In genomic region chr11:78188809-78189724, GRCh38 we compare ENCODE assay signal across 1 cellular context.
TF ChIP-seq lines count a peak whose summit lies in the region.

A gene with protein sequence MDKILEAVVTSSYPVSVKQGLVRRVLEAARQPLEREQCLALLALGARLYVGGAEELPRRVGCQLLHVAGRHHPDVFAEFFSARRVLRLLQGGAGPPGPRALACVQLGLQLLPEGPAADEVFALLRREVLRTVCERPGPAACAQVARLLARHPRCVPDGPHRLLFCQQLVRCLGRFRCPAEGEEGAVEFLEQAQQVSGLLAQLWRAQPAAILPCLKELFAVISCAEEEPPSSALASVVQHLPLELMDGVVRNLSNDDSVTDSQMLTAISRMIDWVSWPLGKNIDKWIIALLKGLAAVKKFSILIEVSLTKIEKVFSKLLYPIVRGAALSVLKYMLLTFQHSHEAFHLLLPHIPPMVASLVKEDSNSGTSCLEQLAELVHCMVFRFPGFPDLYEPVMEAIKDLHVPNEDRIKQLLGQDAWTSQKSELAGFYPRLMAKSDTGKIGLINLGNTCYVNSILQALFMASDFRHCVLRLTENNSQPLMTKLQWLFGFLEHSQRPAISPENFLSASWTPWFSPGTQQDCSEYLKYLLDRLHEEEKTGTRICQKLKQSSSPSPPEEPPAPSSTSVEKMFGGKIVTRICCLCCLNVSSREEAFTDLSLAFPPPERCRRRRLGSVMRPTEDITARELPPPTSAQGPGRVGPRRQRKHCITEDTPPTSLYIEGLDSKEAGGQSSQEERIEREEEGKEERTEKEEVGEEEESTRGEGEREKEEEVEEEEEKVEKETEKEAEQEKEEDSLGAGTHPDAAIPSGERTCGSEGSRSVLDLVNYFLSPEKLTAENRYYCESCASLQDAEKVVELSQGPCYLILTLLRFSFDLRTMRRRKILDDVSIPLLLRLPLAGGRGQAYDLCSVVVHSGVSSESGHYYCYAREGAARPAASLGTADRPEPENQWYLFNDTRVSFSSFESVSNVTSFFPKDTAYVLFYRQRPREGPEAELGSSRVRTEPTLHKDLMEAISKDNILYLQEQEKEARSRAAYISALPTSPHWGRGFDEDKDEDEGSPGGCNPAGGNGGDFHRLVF (plus strand): TSS chr11:78188919. CDS start chr11:78196246, 7,327 bp downstream.

TF ChIP-seq in K562, 482 proteins besides CTCF, POLR2A, EP300 and RAD21 (continued from another document and continues in another):
- TF ChIP-seq TCFL5 (CRISPR knock-in tag; conservative IDR thresholded peaks at IDR 0.05) (no peak), ELF1 (tag; IDR thresholded peaks at IDR 0.05) (no peak), HBP1 (CRISPR knock-in tag; IDR thresholded peaks at IDR 0.05) (no peak), BRD9 (IDR thresholded peaks at IDR 0.05; ENCODE audit: low read depth, partially characterized antibody) (peak; percentile 75), CEBPZ (IDR thresholded peaks at IDR 0.05; ENCODE audit: borderline replicate concordance, low read depth, low read length) (no peak), POLR2B (IDR thresholded peaks at IDR 0.05; ENCODE audit: low read depth, partially characterized antibody) (no peak), RBM17 (IDR thresholded peaks at IDR 0.05; ENCODE audit: borderline replicate concordance, low read depth, low read length) (no peak), HMG20A (CRISPR knock-in tag; conservative IDR thresholded peaks at IDR 0.05) (no peak), SMARCA5 (IDR thresholded peaks at IDR 0.05) (no peak), OTX1 (CRISPR knock-in tag; IDR thresholded peaks at IDR 0.05) (no peak), NCOR1 (IDR thresholded peaks at IDR 0.05) (no peak), CBX8 (IDR thresholded peaks at IDR 0.05; ENCODE audit: borderline replicate concordance, extremely low read depth, low read depth, low read length, poor library complexity, severe bottlenecking) (no peak), BCOR (IDR thresholded peaks at IDR 0.05) (peak; percentile 62; the same call in 1 of the 2 replicates), KLF10 (CRISPR knock-in tag; IDR thresholded peaks at IDR 0.05) (no peak), CEBPB (tag; IDR thresholded peaks at IDR 0.05) (no peak), CREBBP (IDR thresholded peaks at IDR 0.05; ENCODE audit: low read depth, low read length) (no peak), HDAC3 (IDR thresholded peaks at IDR 0.05; ENCODE audit: borderline replicate concordance, partially characterized antibody) (no peak), E2F6 (IDR thresholded peaks at IDR 0.05; ENCODE audit: borderline replicate concordance in 1 of 2, extremely low read depth in 1 of 2, insufficient read depth in 1 of 2, insufficient read length in 1 of 2, low read depth in 1 of 2, low read length in 1 of 2, poor library complexity in 1 of 2, severe bottlenecking in 1 of 2) (no peak), ZNF124 (CRISPR knock-in tag; IDR thresholded peaks at IDR 0.05) (no peak), FOXO4 (CRISPR knock-in tag; IDR thresholded peaks at IDR 0.05) (no peak), CBX1 (IDR thresholded peaks at IDR 0.05; ENCODE audit: low read depth) (no peak), ZNF143 (CRISPR knock-in tag; IDR thresholded peaks at IDR 0.05) (peak; percentile 69; the same call in 1 of the 2 replicates), UBTF (IDR thresholded peaks at IDR 0.05; ENCODE audit: borderline replicate concordance in 1 of 2, low read depth in 2 of 2, low read length in 2 of 2) (no peak), CREB1 (IDR thresholded peaks at IDR 0.05) (no peak), CREB1 (CRISPR knock-in tag; IDR thresholded peaks at IDR 0.05) (no peak; the same call in 1 of the 2 replicates), ZNF175 (CRISPR knock-in tag; IDR thresholded peaks at IDR 0.05; ENCODE audit: low read depth) (no peak), XRCC4 (IDR thresholded peaks at IDR 0.05; ENCODE audit: extremely low read depth, insufficient read depth, insufficient read length) (no peak), DNMT1 (IDR thresholded peaks at IDR 0.05) (no peak), PHB (CRISPR knock-in tag; IDR thresholded peaks at IDR 0.05) (no peak), THRAP3 (IDR thresholded peaks at IDR 0.05; ENCODE audit: borderline replicate concordance) (no peak), LCOR (CRISPR knock-in tag; IDR thresholded peaks at IDR 0.05) (no peak), ZBED1 (IDR thresholded peaks at IDR 0.05) (no peak), TCF3 (CRISPR knock-in tag; IDR thresholded peaks at IDR 0.05) (no peak), POLR3G (IDR thresholded peaks at IDR 0.05; ENCODE audit: extremely low read depth, insufficient read length, insufficient replicate concordance) (no peak), ZNF146 (CRISPR knock-in tag; IDR thresholded peaks at IDR 0.05; ENCODE audit: unreplicated experiment) (no peak), CREB3 (tag; conservative IDR thresholded peaks at IDR 0.05; ENCODE audit: low read depth) (no peak), RBM25 (IDR thresholded peaks at IDR 0.05; ENCODE audit: low read depth, low read length, severe bottlenecking) (no peak), SP1 (CRISPR knock-in tag; IDR thresholded peaks at IDR 0.05) (0 out of 2 replicates have a peak, but pooled peaks have one; percentile 62), ZKSCAN8 (CRISPR knock-in tag; IDR thresholded peaks at IDR 0.05) (no peak), KAT2B (IDR thresholded peaks at IDR 0.05; ENCODE audit: low read depth, low read length) (no peak), JUN (IDR thresholded peaks at IDR 0.05; ENCODE audit: borderline replicate concordance, low read depth, low read length) (no peak), JUN (CRISPR knock-in tag; IDR thresholded peaks at IDR 0.05; ENCODE audit: borderline replicate concordance) (0 out of 2 replicates have a peak, but pooled peaks have one; percentile 26), XRCC3 (IDR thresholded peaks at IDR 0.05) (no peak)
- TF ChIP-seq, protein P1, sequence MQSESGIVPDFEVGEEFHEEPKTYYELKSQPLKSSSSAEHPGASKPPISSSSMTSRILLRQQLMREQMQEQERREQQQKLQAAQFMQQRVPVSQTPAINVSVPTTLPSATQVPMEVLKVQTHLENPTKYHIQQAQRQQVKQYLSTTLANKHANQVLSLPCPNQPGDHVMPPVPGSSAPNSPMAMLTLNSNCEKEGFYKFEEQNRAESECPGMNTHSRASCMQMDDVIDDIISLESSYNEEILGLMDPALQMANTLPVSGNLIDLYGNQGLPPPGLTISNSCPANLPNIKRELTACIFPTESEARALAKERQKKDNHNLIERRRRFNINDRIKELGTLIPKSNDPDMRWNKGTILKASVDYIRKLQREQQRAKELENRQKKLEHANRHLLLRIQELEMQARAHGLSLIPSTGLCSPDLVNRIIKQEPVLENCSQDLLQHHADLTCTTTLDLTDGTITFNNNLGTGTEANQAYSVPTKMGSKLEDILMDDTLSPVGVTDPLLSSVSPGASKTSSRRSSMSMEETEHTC (IDR thresholded peaks at IDR 0.05) = no peak
- TF ChIP-seq, protein P2, sequence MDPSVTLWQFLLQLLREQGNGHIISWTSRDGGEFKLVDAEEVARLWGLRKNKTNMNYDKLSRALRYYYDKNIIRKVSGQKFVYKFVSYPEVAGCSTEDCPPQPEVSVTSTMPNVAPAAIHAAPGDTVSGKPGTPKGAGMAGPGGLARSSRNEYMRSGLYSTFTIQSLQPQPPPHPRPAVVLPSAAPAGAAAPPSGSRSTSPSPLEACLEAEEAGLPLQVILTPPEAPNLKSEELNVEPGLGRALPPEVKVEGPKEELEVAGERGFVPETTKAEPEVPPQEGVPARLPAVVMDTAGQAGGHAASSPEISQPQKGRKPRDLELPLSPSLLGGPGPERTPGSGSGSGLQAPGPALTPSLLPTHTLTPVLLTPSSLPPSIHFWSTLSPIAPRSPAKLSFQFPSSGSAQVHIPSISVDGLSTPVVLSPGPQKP (CRISPR knock-in tag; IDR thresholded peaks at IDR 0.05) = no peak
- TF ChIP-seq, protein P3, sequence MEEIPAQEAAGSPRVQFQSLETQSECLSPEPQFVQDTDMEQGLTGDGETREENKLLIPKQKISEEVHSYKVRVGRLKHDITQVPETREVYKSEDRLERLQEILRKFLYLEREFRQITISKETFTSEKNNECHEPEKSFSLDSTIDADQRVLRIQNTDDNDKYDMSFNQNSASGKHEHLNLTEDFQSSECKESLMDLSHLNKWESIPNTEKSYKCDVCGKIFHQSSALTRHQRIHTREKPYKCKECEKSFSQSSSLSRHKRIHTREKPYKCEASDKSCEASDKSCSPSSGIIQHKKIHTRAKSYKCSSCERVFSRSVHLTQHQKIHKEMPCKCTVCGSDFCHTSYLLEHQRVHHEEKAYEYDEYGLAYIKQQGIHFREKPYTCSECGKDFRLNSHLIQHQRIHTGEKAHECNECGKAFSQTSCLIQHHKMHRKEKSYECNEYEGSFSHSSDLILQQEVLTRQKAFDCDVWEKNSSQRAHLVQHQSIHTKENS (CRISPR knock-in tag; IDR thresholded peaks at IDR 0.05) = no peak
- TF ChIP-seq, protein P4, sequence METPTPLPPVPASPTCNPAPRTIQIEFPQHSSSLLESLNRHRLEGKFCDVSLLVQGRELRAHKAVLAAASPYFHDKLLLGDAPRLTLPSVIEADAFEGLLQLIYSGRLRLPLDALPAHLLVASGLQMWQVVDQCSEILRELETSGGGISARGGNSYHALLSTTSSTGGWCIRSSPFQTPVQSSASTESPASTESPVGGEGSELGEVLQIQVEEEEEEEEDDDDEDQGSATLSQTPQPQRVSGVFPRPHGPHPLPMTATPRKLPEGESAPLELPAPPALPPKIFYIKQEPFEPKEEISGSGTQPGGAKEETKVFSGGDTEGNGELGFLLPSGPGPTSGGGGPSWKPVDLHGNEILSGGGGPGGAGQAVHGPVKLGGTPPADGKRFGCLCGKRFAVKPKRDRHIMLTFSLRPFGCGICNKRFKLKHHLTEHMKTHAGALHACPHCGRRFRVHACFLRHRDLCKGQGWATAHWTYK (CRISPR knock-in tag; IDR thresholded peaks at IDR 0.05) = no peak
